ENCODE assay signal across 11 cellular contexts in genomic region chr17:81020767-81021497, GRCh38. TPM values are rescaled to one million over a fixed set of nuclear protein-coding genes. Genes with fewer than 3 reads are reported as not detected.
DNase-seq lines count a peak whose midpoint lies in the region; TF ChIP-seq lines count a peak whose summit lies in the region.
"Had no signal": no experiment of that assay in that cellular context is flagged by ENCODE, and none has a peak within 500 bp of the region (broad histone marks: within the 10 kb centered on the region; RNA-seq: fewer than 3 reads in every experiment).

No MANE protein-coding gene starts in this region.

- no peaks in the 10 kb centered on the region for H3K27me3 ChIP-seq in mucosa of rectum (ENCODE audit: control insufficient read depth in 2 of 2, insufficient read depth in 2 of 2, low read length in 2 of 2)
- no peaks in the 10 kb centered on the region for H3K27me3 ChIP-seq in Karpas-422 (ENCODE audit: low read length)

- H2AFZ ChIP-seq in Karpas-422 (ENCODE audit: low read length): no peak overlapping the region

- no peak overlapping the region for H3K4me3 ChIP-seq in AG10803 (ENCODE audit: low read length)
- peak overlapping the region in 1 of 2 donors; percentile 12 for H3K4me3 ChIP-seq in mucosa of rectum (ENCODE audit: low read length in 2 of 2)
- no peak overlapping the region for H3K4me3 ChIP-seq in Karpas-422 (ENCODE audit: low read length)

- H3K27ac ChIP-seq in mucosa of rectum (ENCODE audit: low read depth in 2 of 2, low read length in 2 of 2): peak overlapping the region; percentile 75 to 77
- no peak overlapping the region for H3K27ac ChIP-seq in Karpas-422 (ENCODE audit: low read length)

- no peaks in the 10 kb centered on the region for H3K79me2 ChIP-seq in Karpas-422 (ENCODE audit: low read length)

- no peaks in the 10 kb centered on the region for H4K20me1 ChIP-seq in Karpas-422 (ENCODE audit: insufficient read depth, low read depth, low read length)

- H3K4me1 ChIP-seq in mucosa of rectum (ENCODE audit: control insufficient read depth in 2 of 2, insufficient read depth in 2 of 2, low read length in 2 of 2) (peaks cover 22 to 30% of the 10 kb centered on the region in 2 donors), Karpas-422 (ENCODE audit: low read length) (no peaks in the 10 kb centered on the region)

- no peak overlapping the region for H3K4me2 ChIP-seq in Karpas-422 (ENCODE audit: low read depth, low read length, poor library complexity, severe bottlenecking)

- peak overlapping the region; percentile 49 to 75 for H3K9ac ChIP-seq in mucosa of rectum (ENCODE audit: low read depth in 1 of 2, low read length in 2 of 2)
- H3K9ac ChIP-seq in Karpas-422 (ENCODE audit: low read length): no peak overlapping the region

- DNase-seq in AG10803 (ENCODE audit: low read depth) (peak; percentile 53), NCI-H2196 (lab: John Stamatoyannopoulos, UW; ENCODE audit: unreplicated experiment) (peak; percentile 96), epidermal melanocyte (ENCODE audit: insufficient read length, low spot score) (peak; percentile 16), Karpas-422 (no peak), H4 (ENCODE audit: low spot score) (no peak), activated gamma-delta T cell (lab: John Stamatoyannopoulos, UW) (no peak), NCI-H526 treated with DMSO at 0.1 percent for 48 hours (lab: John Stamatoyannopoulos, UW) (no peak)
- DNase-seq: CD4-positive, CD25-positive, alpha-beta regulatory T cell; HFFc6; nephron progenitor cell had no signal

- TF ChIP-seq CTCF in AG10803 (conservative IDR thresholded peaks at IDR 0.05; ENCODE audit: low read length): no peak

- no peaks in the 10 kb centered on the region for H3K9me2 ChIP-seq in Karpas-422 (replicated peaks; ENCODE audit: insufficient read depth, low read length)

- H3K9me3 ChIP-seq in mucosa of rectum (ENCODE audit: control insufficient read depth in 2 of 2, low read length in 2 of 2) (no peaks in the 10 kb centered on the region), Karpas-422 (ENCODE audit: low read length) (peaks cover 3% of the 10 kb centered on the region; the same call in 1 of the 2 replicates)

- H3K36me3 ChIP-seq in mucosa of rectum (ENCODE audit: control insufficient read depth in 2 of 2, insufficient read depth in 2 of 2, low read length in 2 of 2): no peaks in the 10 kb centered on the region
- H3K36me3 ChIP-seq in Karpas-422 (ENCODE audit: insufficient read depth, low read length): no peaks in the 10 kb centered on the region

RNA-seq across cellular contexts. Expression of gene BAIAP2, which starts 14.0 kb away (rescaled TPM):
- total RNA-seq in Karpas-422 (2014; rRNA removed; shearing (Covaris generic); ENCODE audit: low replicate concordance): not detected in 2 replicates
- total RNA-seq in H4 (2014; rRNA removed; shearing (Covaris generic)): 42.4 and 47.7 TPM in 2 replicates

RNA-seq across cellular contexts. Expression of gene CHMP6, which starts 29.3 kb away (rescaled TPM):
- total RNA-seq in Karpas-422 (2014; rRNA removed; shearing (Covaris generic); ENCODE audit: low replicate concordance): 16.1 and 23.1 TPM in 2 replicates
- 19.7 and 21.4 TPM in 2 replicates for total RNA-seq in H4 (2014; rRNA removed; shearing (Covaris generic))

Comparison
In these comparisons a context has a peak if more than half of its experiments do, and no peak if none do; other contexts are left out.
1. DNase-seq: peak in AG10803 (single experiment), NCI-H2196 (single experiment) and epidermal melanocyte (single experiment); none in Karpas-422 (single experiment), H4 (single experiment), activated gamma-delta T cell (single experiment) and NCI-H526 treated with DMSO at 0.1 percent for 48 hours (single experiment).
2. RNA of gene BAIAP2, which starts 14.0 kb away (total RNA-seq): 42.4 to 47.7 TPM in H4; not detected in Karpas-422; every median in the first group is over 10 times any median in the second.